In the genomic region with DNA sequence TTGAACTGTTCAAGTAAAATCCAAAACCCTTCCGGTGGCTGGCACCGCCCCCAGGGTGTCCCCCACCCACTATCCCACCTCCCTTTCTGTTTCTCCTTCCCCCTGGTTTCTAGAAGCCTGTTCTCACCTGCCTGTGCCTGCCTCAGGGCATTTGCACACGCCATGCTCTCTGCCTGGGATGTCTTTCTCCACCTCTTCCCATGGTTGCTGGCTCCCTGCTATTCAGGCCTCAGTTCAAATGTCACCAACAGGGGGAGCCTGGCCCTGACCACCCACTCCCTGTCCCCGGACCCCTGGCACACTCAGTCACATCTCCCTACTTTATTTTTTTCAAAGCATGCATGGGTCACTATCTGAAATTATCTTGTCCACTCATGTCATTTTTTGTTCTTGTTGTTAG, we compare ENCODE assay signal across 1 cellular context.
A peak's percentile ranks its signal among the peaks of the same experiment; 100 is the strongest.
TF ChIP-seq lines count a peak whose summit lies in the region.

No MANE protein-coding gene starts in this region.

TF ChIP-seq in K562, 482 proteins besides CTCF, POLR2A, EP300 and RAD21 (continued from another document):
- TF ChIP-seq CAMTA2 (CRISPR knock-in tag; conservative IDR thresholded peaks at IDR 0.05), result no peak
- TF ChIP-seq, protein P1, sequence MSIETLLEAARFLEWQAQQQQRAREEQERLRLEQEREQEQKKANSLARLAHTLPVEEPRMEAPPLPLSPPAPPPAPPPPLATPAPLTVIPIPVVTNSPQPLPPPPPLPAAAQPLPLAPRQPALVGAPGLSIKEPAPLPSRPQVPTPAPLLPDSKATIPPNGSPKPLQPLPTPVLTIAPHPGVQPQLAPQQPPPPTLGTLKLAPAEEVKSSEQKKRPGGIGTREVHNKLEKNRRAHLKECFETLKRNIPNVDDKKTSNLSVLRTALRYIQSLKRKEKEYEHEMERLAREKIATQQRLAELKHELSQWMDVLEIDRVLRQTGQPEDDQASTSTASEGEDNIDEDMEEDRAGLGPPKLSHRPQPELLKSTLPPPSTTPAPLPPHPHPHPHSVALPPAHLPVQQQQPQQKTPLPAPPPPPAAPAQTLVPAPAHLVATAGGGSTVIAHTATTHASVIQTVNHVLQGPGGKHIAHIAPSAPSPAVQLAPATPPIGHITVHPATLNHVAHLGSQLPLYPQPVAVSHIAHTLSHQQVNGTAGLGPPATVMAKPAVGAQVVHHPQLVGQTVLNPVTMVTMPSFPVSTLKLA (conservative IDR thresholded peaks at IDR 0.05), result no peak
- no peak for TF ChIP-seq DPF2 (IDR thresholded peaks at IDR 0.05)
- TF ChIP-seq, protein P2, sequence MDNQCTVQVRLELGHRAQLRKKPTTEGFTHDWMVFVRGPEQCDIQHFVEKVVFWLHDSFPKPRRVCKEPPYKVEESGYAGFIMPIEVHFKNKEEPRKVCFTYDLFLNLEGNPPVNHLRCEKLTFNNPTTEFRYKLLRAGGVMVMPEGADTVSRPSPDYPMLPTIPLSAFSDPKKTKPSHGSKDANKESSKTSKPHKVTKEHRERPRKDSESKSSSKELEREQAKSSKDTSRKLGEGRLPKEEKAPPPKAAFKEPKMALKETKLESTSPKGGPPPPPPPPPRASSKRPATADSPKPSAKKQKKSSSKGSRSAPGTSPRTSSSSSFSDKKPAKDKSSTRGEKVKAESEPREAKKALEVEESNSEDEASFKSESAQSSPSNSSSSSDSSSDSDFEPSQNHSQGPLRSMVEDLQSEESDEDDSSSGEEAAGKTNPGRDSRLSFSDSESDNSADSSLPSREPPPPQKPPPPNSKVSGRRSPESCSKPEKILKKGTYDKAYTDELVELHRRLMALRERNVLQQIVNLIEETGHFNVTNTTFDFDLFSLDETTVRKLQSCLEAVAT (IDR thresholded peaks at IDR 0.05), result no peak
- peak; percentile 65; the same call in 1 of the 2 replicates for TF ChIP-seq SMARCA5 (IDR thresholded peaks at IDR 0.05)
- no peak for TF ChIP-seq ZBTB8A (IDR thresholded peaks at IDR 0.05; ENCODE audit: partially characterized antibody)
